18 cellular contexts compared by ENCODE assay signal in genomic region chr3:116057403-116058006, GRCh38.
DNase-seq lines count a peak whose midpoint lies in the region; ATAC-seq lines count a peak whose summit lies in the region.
"Had no signal": no experiment of that assay in that cellular context is flagged by ENCODE, and none has a peak within 500 bp of the region (broad histone marks: within the 10 kb centered on the region; RNA-seq: fewer than 3 reads in every experiment).

No MANE protein-coding gene starts in this region.

- no peaks in the 10 kb centered on the region for H3K4me1 Mint-ChIP-seq in activated CD4-positive, alpha-beta T cell treated with anti-CD3 and anti-CD28 coated beads, Interleukin-2, amount 10 ng/mL, durations not matched to agents 7 days and 5 days
- H3K4me1 Mint-ChIP-seq: CD8-positive, alpha-beta memory T cell had no signal

- ATAC-seq in GM19468 (IDR thresholded peaks at IDR 0.05; ENCODE audit: extremely low read depth, unreplicated experiment), result peak; percentile 7
- ATAC-seq in HG03025 (IDR thresholded peaks at IDR 0.05; ENCODE audit: low FRiP score, unreplicated experiment), result no peak
- ATAC-seq: left colon had no signal

- no peaks in the 10 kb centered on the region for H3K9me3 Mint-ChIP-seq in activated CD4-positive, alpha-beta T cell treated with anti-CD3 and anti-CD28 coated beads, Interleukin-2, amount 10 ng/mL, durations not matched to agents 7 days and 5 days

- peak; percentile 62 for DNase-seq in DMS53 treated with DMSO at 0.1 percent for 48 hours (lab: John Stamatoyannopoulos, UW; ENCODE audit: unreplicated experiment)
- DNase-seq in HK-2 (ENCODE audit: unreplicated experiment), result peak; percentile 54
- peak; percentile 18 for DNase-seq in fibroblast of peridontal ligament (ENCODE audit: extremely low read depth)
- DNase-seq in Kasumi-1 (lab: John Stamatoyannopoulos, UW), result no peak
- DNase-seq in activated CD4-positive, alpha-beta T cell treated with anti-CD3 and anti-CD28 coated beads, Interleukin-2, amount 10 ng/mL, durations not matched to agents 7 days and 5 days, result no peak
- no peak for DNase-seq in inferior parietal cortex (ENCODE audit: extremely low spot score)
- DNase-seq: activated CD4-positive, alpha-beta T cell treated with anti-CD3 and anti-CD28 coated beads, Interleukin-2, amount 50 U/mL, for 48 hours; activated T-cell treated with anti-CD3 and anti-CD28 coated beads, Interleukin-2, amount 50 U/mL, for 48 hours; CD8-positive, alpha-beta memory T cell; EL; hippocampal formation; IMR-90; left colon; NCI-H2029 treated with DMSO at 0.1 percent for 48 hours; NCI-H524 treated with DMSO at 0.1 percent for 48 hours had no signal

- H3K27ac Mint-ChIP-seq in activated CD4-positive, alpha-beta T cell treated with anti-CD3 and anti-CD28 coated beads, Interleukin-2, amount 10 ng/mL, durations not matched to agents 7 days and 5 days, result no peak overlapping the region
- H3K27ac Mint-ChIP-seq: activated naive CD8-positive, alpha-beta T cell; CD8-positive, alpha-beta memory T cell had no signal

- no peaks in the 10 kb centered on the region for H3K36me3 Mint-ChIP-seq in activated CD4-positive, alpha-beta T cell treated with anti-CD3 and anti-CD28 coated beads, Interleukin-2, amount 10 ng/mL, durations not matched to agents 7 days and 5 days (ENCODE audit: low read depth)
- H3K36me3 Mint-ChIP-seq: activated naive CD8-positive, alpha-beta T cell; CD8-positive, alpha-beta memory T cell had no signal

- no peak overlapping the region for H3K4me3 Mint-ChIP-seq in activated CD4-positive, alpha-beta T cell treated with anti-CD3 and anti-CD28 coated beads, Interleukin-2, amount 10 ng/mL, durations not matched to agents 7 days and 5 days
- H3K4me3 Mint-ChIP-seq: activated naive CD8-positive, alpha-beta T cell; CD8-positive, alpha-beta memory T cell had no signal

- POLR2A ChIA-PET in activated CD4-positive, alpha-beta T cell treated with anti-CD3 and anti-CD28 coated beads, Interleukin-2, amount 10 ng/mL, durations not matched to agents 7 days and 5 days (lab: Charles Lee), result no interaction called here

- CTCF ChIA-PET in activated CD4-positive, alpha-beta T cell treated with anti-CD3 and anti-CD28 coated beads, Interleukin-2, amount 10 ng/mL, durations not matched to agents 7 days and 5 days (lab: Charles Lee), result no interaction called here

- H3K27me3 Mint-ChIP-seq in activated CD4-positive, alpha-beta T cell treated with anti-CD3 and anti-CD28 coated beads, Interleukin-2, amount 10 ng/mL, durations not matched to agents 7 days and 5 days, result no peaks in the 10 kb centered on the region
- H3K27me3 Mint-ChIP-seq: activated naive CD8-positive, alpha-beta T cell; CD8-positive, alpha-beta memory T cell had no signal

Comparison
In these comparisons a context has a peak if more than half of its experiments do, and no peak if none do; other contexts are left out.
1. DNase-seq: peak in DMS53 treated with DMSO at 0.1 percent for 48 hours (single experiment), HK-2 (single experiment) and fibroblast of peridontal ligament (single experiment); none in Kasumi-1 (0 of 2), activated CD4-positive, alpha-beta T cell treated with anti-CD3 and anti-CD28 coated beads, Interleukin-2, amount 10 ng/mL, durations not matched to agents 7 days and 5 days (single experiment) and inferior parietal cortex (single experiment).